In the genomic region with DNA sequence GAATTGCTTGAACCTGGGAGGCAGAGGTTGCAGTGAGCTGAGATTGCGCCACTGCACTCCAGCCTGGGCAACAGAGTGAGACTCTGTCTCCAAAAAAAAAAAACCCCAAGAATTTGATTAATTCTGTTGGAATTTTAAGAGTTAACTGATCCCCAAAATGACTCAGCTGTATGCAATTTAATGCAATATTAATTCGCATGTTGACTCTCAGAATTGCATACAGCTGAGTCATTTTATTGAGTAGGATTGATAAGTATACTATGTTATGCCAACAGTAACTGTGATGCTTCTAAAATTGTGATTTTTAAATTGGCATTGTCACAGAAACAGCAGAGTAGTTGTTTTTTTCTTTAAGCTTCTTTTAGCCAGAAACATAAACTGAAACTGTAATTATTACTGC, we compare ENCODE assay signal across 1 cellular context.
TF ChIP-seq lines count a peak whose summit lies in the region.

No MANE protein-coding gene starts in this region.

TF ChIP-seq in IMR-90, 13 proteins besides CTCF, POLR2A, EP300 and RAD21:
- TF ChIP-seq, protein P1, sequence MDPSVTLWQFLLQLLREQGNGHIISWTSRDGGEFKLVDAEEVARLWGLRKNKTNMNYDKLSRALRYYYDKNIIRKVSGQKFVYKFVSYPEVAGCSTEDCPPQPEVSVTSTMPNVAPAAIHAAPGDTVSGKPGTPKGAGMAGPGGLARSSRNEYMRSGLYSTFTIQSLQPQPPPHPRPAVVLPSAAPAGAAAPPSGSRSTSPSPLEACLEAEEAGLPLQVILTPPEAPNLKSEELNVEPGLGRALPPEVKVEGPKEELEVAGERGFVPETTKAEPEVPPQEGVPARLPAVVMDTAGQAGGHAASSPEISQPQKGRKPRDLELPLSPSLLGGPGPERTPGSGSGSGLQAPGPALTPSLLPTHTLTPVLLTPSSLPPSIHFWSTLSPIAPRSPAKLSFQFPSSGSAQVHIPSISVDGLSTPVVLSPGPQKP (IDR thresholded peaks at IDR 0.05; ENCODE audit: borderline replicate concordance, low read depth, low read length) = no peak
- TF ChIP-seq MAZ (IDR thresholded peaks at IDR 0.05; ENCODE audit: borderline replicate concordance, low read depth, low read length) = no peak
- no peak for TF ChIP-seq MAFK (IDR thresholded peaks at IDR 0.05; ENCODE audit: low read depth, low read length)
- TF ChIP-seq FOS (IDR thresholded peaks at IDR 0.05; ENCODE audit: low read depth, low read length) = peak; percentile 73
- TF ChIP-seq MXI1 (IDR thresholded peaks at IDR 0.05; ENCODE audit: borderline replicate concordance, low read depth, low read length) = no peak
- no peak for TF ChIP-seq CHD1 (IDR thresholded peaks at IDR 0.05; ENCODE audit: low read depth, low read length)
- TF ChIP-seq RFX5 (IDR thresholded peaks at IDR 0.05; ENCODE audit: low read depth, low read length) = no peak
- no peak for TF ChIP-seq SMC3 (IDR thresholded peaks at IDR 0.05; ENCODE audit: low read depth, low read length)
- peak; percentile 48; the same call in 1 of the 2 replicates for TF ChIP-seq CEBPB (IDR thresholded peaks at IDR 0.05; ENCODE audit: low read depth, low read length)
- TF ChIP-seq, protein P2, sequence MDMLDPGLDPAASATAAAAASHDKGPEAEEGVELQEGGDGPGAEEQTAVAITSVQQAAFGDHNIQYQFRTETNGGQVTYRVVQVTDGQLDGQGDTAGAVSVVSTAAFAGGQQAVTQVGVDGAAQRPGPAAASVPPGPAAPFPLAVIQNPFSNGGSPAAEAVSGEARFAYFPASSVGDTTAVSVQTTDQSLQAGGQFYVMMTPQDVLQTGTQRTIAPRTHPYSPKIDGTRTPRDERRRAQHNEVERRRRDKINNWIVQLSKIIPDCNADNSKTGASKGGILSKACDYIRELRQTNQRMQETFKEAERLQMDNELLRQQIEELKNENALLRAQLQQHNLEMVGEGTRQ (IDR thresholded peaks at IDR 0.05; ENCODE audit: low read depth, low read length) = no peak
- no peak for TF ChIP-seq RCOR1 (IDR thresholded peaks at IDR 0.05; ENCODE audit: insufficient replicate concordance, low read length)
- no peak for TF ChIP-seq BHLHE40 (IDR thresholded peaks at IDR 0.05; ENCODE audit: low read depth, low read length)
- peak; percentile 45; the same call in 1 of the 2 replicates for TF ChIP-seq NFE2L2 (IDR thresholded peaks at IDR 0.05; ENCODE audit: low read depth, low read length)
